Comparison of ENCODE assay signal across 22 cellular contexts in the genomic region with DNA sequence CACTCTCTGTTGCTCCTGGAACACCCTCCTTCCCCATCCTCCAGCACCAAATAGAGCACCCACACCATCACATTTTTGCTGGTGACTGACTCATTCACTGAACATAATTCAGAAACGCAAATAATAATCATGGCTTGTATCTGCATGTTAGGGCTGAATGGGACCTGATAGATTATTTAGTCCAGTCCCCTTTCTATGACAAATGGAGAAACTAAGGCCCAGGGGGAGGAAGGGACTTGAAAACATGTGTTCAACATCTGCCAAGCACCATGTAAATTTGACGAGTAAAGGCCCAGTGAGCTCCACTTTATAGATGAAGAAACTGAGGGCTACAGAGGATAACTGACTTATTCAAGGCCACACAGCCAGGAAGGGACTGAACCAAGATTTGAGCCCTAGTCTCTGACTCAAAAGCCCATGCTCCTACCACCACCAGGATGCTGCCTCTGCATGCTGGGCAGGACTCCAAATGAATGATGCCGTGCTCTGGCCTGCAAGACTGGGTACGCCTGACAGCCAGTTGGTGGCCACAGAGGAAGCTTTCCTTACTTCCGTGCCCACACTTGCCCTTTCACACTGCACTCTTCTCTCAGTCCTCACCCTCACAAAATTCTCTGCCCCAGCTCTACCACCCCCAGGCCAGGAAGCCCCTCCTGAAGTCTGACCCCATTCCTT.
DNase-seq lines count a peak whose midpoint lies in the region; ATAC-seq, FAIRE-seq and TF ChIP-seq lines count a peak whose summit lies in the region.
"Had no signal": no experiment of that assay in that cellular context is flagged by ENCODE, and none has a peak within 500 bp of the region (broad histone marks: within the 10 kb centered on the region; RNA-seq: fewer than 3 reads in every experiment).

No MANE protein-coding gene starts in this region.

- no peaks in the 10 kb centered on the region for H3K27me3 ChIP-seq in astrocyte (ENCODE audit: insufficient read depth, low read length)
- H3K27me3 ChIP-seq: SJSA1, transverse colon had no signal

- H3K27ac Mint-ChIP-seq in astrocyte (ENCODE audit: unreplicated experiment) = no peak overlapping the region
- H3K27ac Mint-ChIP-seq: CD8-positive, alpha-beta T cell; effector memory CD8-positive, alpha-beta T cell; natural killer cell had no signal

- H3K9me3 Mint-ChIP-seq in astrocyte (ENCODE audit: unreplicated experiment) = no peaks in the 10 kb centered on the region
- H3K9me3 Mint-ChIP-seq: activated T-cell treated with anti-CD3 and anti-CD28 coated beads, Interleukin-2, amount 50 U/mL, for 4 hours; CD8-positive, alpha-beta T cell; effector memory CD8-positive, alpha-beta T cell; natural killer cell had no signal

- H3K79me2 ChIP-seq in astrocyte (ENCODE audit: insufficient read depth, low read length) = no peaks in the 10 kb centered on the region

- DNase-seq in AG08396 (ENCODE audit: low spot score) (peak; percentile 33), EL (peak; percentile 11), astrocyte (ENCODE audit: low read depth) (peak; percentile 12), fibroblast of pulmonary artery (ENCODE audit: low read depth) (peak; percentile 18), A172 (ENCODE audit: low spot score) (no peak), HuH-7 (ENCODE audit: low spot score) (no peak)
- DNase-seq: activated CD4-positive, alpha-beta T cell treated with anti-CD3 and anti-CD28 coated beads for 4 hours; activated CD8-positive, alpha-beta memory T cell treated with anti-CD3 and anti-CD28 coated beads for 24 hours; activated T-cell treated with anti-CD3 and anti-CD28 coated beads, Interleukin-2, amount 50 U/mL, for 4 hours; CD8-positive, alpha-beta T cell; DMS79; effector memory CD8-positive, alpha-beta T cell; HCEC 1CT; natural killer cell; NCI-H1417; transverse colon had no signal

- no peak overlapping the region for H3K9ac ChIP-seq in astrocyte (ENCODE audit: low read length)

- no peak overlapping the region for H2AFZ ChIP-seq in astrocyte (ENCODE audit: low read depth, low read length)

- no peaks in the 10 kb centered on the region for H3K4me1 ChIP-seq in astrocyte (ENCODE audit: insufficient read depth, low read length)
- H3K4me1 ChIP-seq: SJSA1, transverse colon had no signal

- ATAC-seq in HG02588 (IDR thresholded peaks at IDR 0.05; ENCODE audit: unreplicated experiment) (no peak), GM18867 (IDR thresholded peaks at IDR 0.05; ENCODE audit: unreplicated experiment) (no peak)
- ATAC-seq: activated T-cell treated with anti-CD3 and anti-CD28 coated beads, Interleukin-2, amount 50 U/mL, for 4 hours; CD8-positive, alpha-beta T cell; effector memory CD8-positive, alpha-beta T cell; GM12878; natural killer cell had no signal

- no peak for FAIRE-seq in astrocyte (lab: Jason Lieb, UNC)
- FAIRE-seq: GM12878 had no signal

- no peaks in the 10 kb centered on the region for H4K20me1 ChIP-seq in astrocyte (ENCODE audit: insufficient read depth, low read length)

- no peaks in the 10 kb centered on the region for H3K9me3 ChIP-seq in astrocyte (ENCODE audit: insufficient read depth, low read depth, low read length)
- H3K9me3 ChIP-seq: SJSA1, transverse colon had no signal

- TF ChIP-seq CTCF in astrocyte (IDR thresholded peaks at IDR 0.05; ENCODE audit: insufficient read depth, low read depth, low read length) = no peak
- no peak for TF ChIP-seq CTCF in fibroblast of pulmonary artery (IDR thresholded peaks at IDR 0.05; ENCODE audit: low read length, missing control alignments)

- H3K4me3 Mint-ChIP-seq in astrocyte (ENCODE audit: unreplicated experiment) = no peak overlapping the region
- H3K4me3 Mint-ChIP-seq: activated T-cell treated with anti-CD3 and anti-CD28 coated beads, Interleukin-2, amount 50 U/mL, for 4 hours; CD8-positive, alpha-beta T cell; effector memory CD8-positive, alpha-beta T cell; natural killer cell had no signal

- H3K4me2 ChIP-seq in astrocyte (ENCODE audit: low read length) = no peak overlapping the region

- H3K27me3 Mint-ChIP-seq in astrocyte (ENCODE audit: low read depth, unreplicated experiment) = peaks cover 24% of the 10 kb centered on the region

- no peaks in the 10 kb centered on the region for H3K4me1 Mint-ChIP-seq in astrocyte (ENCODE audit: low read depth, unreplicated experiment)
- H3K4me1 Mint-ChIP-seq: natural killer cell had no signal

- no peaks in the 10 kb centered on the region for H3K36me3 ChIP-seq in astrocyte (ENCODE audit: insufficient read depth, low read length)
- H3K36me3 ChIP-seq: SJSA1, transverse colon had no signal

- H3K4me3 ChIP-seq in astrocyte (ENCODE audit: insufficient read depth, low read depth, low read length) = no peak overlapping the region
- no peak overlapping the region for H3K4me3 ChIP-seq in fibroblast of pulmonary artery (replicated peaks; ENCODE audit: low read depth, low read length)
- H3K4me3 ChIP-seq: coronary artery, GM12878, SJSA1, skin epidermis, transverse colon had no signal

- H3K27ac ChIP-seq in astrocyte (ENCODE audit: low read depth, low read length) = no peak overlapping the region
- H3K27ac ChIP-seq: coronary artery, SJSA1, skin epidermis, transverse colon had no signal

- no peaks in the 10 kb centered on the region for H3K36me3 Mint-ChIP-seq in astrocyte (ENCODE audit: low read depth, unreplicated experiment)
- H3K36me3 Mint-ChIP-seq: CD8-positive, alpha-beta T cell; natural killer cell had no signal

Comparison
In these comparisons a context has a peak if more than half of its experiments do, and no peak if none do; other contexts are left out.
1. DNase-seq: peak in AG08396 (single experiment), EL (single experiment), astrocyte (single experiment) and fibroblast of pulmonary artery (single experiment); none in A172 (single experiment) and HuH-7 (single experiment).